8 cellular contexts compared by ENCODE assay signal in the genomic region with DNA sequence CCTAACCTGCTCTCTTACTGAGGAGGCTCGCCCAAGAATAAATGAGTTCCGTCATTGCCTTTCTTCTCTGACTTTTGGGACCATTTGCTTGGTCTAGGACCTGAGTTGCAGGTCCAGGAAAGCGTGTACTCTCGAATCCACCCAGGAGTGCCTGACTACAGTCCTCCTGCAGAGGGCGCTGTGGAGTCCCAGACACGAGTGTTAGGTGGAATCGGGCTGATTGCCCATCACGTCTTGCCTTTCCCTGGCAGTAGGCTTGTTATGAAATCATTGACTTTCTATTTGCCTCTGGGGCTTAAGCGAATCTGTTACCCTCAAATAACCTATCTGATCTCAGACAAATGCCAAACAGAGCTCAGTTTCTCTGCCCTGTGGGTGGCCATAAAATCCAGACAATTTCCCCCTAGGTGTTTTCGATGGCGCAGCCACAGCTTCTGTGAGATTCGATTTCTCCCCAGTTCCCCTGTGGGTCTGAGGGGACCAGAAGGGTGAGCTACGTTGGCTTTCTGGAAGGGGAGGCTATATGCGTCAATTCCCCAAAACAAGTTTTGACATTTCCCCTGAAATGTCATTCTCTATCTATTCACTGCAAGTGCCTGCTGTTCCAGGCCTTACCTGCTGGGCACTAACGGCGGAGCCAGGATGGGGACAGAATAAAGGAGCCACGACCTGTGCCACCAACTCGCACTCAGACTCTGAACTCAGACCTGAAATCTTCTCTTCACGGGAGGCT. TPM values are rescaled to one million over a fixed set of nuclear protein-coding genes. Genes with fewer than 3 reads are reported as not detected.
DNase-seq lines count a peak whose midpoint lies in the region; ATAC-seq and TF ChIP-seq lines count a peak whose summit lies in the region.

A gene with protein sequence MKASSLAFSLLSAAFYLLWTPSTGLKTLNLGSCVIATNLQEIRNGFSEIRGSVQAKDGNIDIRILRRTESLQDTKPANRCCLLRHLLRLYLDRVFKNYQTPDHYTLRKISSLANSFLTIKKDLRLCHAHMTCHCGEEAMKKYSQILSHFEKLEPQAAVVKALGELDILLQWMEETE (plus strand): TSS at position 685 of the 733 bp plus-strand sequence. CDS start 230 bp downstream, outside the sequence.

- peak; percentile 53 for TF ChIP-seq RAD21 in SK-N-SH (IDR thresholded peaks at IDR 0.05; ENCODE audit: low read length)

- H4K20me1 ChIP-seq in KMS-11 (ENCODE audit: insufficient read depth), result no peaks in the 10 kb centered on the region
- no peaks in the 10 kb centered on the region for H4K20me1 ChIP-seq in SK-N-SH (ENCODE audit: insufficient read depth)

- H3K4me1 ChIP-seq in KMS-11 (ENCODE audit: low read depth, poor library complexity, severe bottlenecking) (no peaks in the 10 kb centered on the region), SK-N-SH (ENCODE audit: control insufficient read depth in 1 of 2, insufficient read depth in 2 of 2, low read depth in 1 of 2, low read length in 1 of 2) (no peaks in the 10 kb centered on the region; a peak in 1 of 4 replicates), heart right ventricle (peaks cover 0 to 7% (median 0%) of the 10 kb centered on the region in 9 donors)

- no peak for TF ChIP-seq EP300 in SK-N-SH (IDR thresholded peaks at IDR 0.05; ENCODE audit: borderline replicate concordance in 1 of 2, low read depth in 1 of 2, low read length in 1 of 2)

- no peaks in the 10 kb centered on the region for H3K27me3 ChIP-seq in KMS-11 (ENCODE audit: insufficient read depth, low read depth)
- H3K27me3 ChIP-seq in SK-N-SH (ENCODE audit: insufficient read depth), result peaks cover 5% of the 10 kb centered on the region; the same call in 1 of the 2 replicates
- H3K27me3 ChIP-seq in heart right ventricle, result peaks cover 0 to 22% (median 1%) of the 10 kb centered on the region in 7 donors

- 36% methylated on average over 14 of the region's 19 CpGs for WGBS in SK-N-SH (ENCODE audit: low lambda C conversion rate)
- 53 to 54% methylated on average over 19 of the region's 19 CpGs for WGBS in heart right ventricle, 2 donors

- H3K9me3 Mint-ChIP-seq in activated naive CD4-positive, alpha-beta T cell treated with anti-CD3 and anti-CD28 coated beads, Interleukin-2, amount 50 U/mL, for 72 hours, result no peaks in the 10 kb centered on the region

- ATAC-seq in activated naive CD4-positive, alpha-beta T cell treated with anti-CD3 and anti-CD28 coated beads, Interleukin-2, amount 50 U/mL, for 72 hours, result peak; percentile 89 to 91
- ATAC-seq in heart right ventricle, result peak; percentile 25 to 89 (median 76)
- ATAC-seq in sciatic nerve, result peak; percentile 84
- ATAC-seq in HG02970 (IDR thresholded peaks at IDR 0.05; ENCODE audit: low FRiP score, unreplicated experiment), result no peak

- POLR2A ChIA-PET in SK-N-SH (lab: Yijun Ruan, JAX), result no interaction called here

- H3K9me3 ChIP-seq in SK-N-SH (no peaks in the 10 kb centered on the region), heart right ventricle (no peaks in the 10 kb centered on the region)

- intact Hi-C loops in heart right ventricle (cut with DNase I), result loop anchor here in 7 of 10 donors (1.0 to 10.0 kb wide), 4 partner anchors 46 to 60 kb away; no protein-coding TSS in a partner anchor
- intact Hi-C loops in sciatic nerve (cut with DNase I), result no loop called here

- H3K27ac ChIP-seq in KMS-11 (no peak within 1 kb of the TSS), SK-N-SH (ENCODE audit: low read depth in 2 of 2, low read length in 1 of 2) (no peak within 1 kb of the TSS), heart right ventricle (no peak within 1 kb of the TSS)

- no peaks in the 10 kb centered on the region for H3K9me2 ChIP-seq in SK-N-SH

- H2AFZ ChIP-seq in KMS-11 (ENCODE audit: low read depth), result no peak within 1 kb of the TSS
- H2AFZ ChIP-seq in SK-N-SH (ENCODE audit: low read depth), result no peak within 1 kb of the TSS

- H3K9ac ChIP-seq in KMS-11 (no peak within 1 kb of the TSS), SK-N-SH (no peak within 1 kb of the TSS)

- H3K36me3 ChIP-seq in KMS-11 (ENCODE audit: insufficient read depth) (no peaks in the 10 kb centered on the region), SK-N-SH (replicated peaks in 1 of 2; ENCODE audit: control insufficient read depth in 1 of 2, insufficient read depth in 2 of 2, low read length in 1 of 2) (no peaks in the 10 kb centered on the region), heart right ventricle (no peaks in the 10 kb centered on the region)

- H3K36me3 Mint-ChIP-seq in activated naive CD4-positive, alpha-beta T cell treated with anti-CD3 and anti-CD28 coated beads, Interleukin-2, amount 50 U/mL, for 72 hours, result no peaks in the 10 kb centered on the region

- no peak within 1 kb of the TSS for H3K27ac Mint-ChIP-seq in activated naive CD4-positive, alpha-beta T cell treated with anti-CD3 and anti-CD28 coated beads, Interleukin-2, amount 50 U/mL, for 72 hours

- CTCF ChIA-PET in SK-N-SH (lab: Yijun Ruan, JAX), result interaction anchor here (0.6 to 1.8 kb wide), 20 partner anchors 9 to 130 kb away, joined by 3 to 16 read pairs (median 4); no protein-coding TSS in a partner anchor

- TF ChIP-seq CTCF in KMS-11 (conservative IDR thresholded peaks at IDR 0.05; ENCODE audit: low read depth, low read length), result peak; percentile 89
- peak; percentile 77 for TF ChIP-seq CTCF in SK-N-SH (IDR thresholded peaks at IDR 0.05)
- peak; percentile 49 to 87 (median 70) for TF ChIP-seq CTCF in heart right ventricle (IDR thresholded peaks at IDR 0.05)

- no peaks in the 10 kb centered on the region for H3F3A ChIP-seq in SK-N-SH (replicated peaks; ENCODE audit: insufficient read depth)

- H3K4me2 ChIP-seq in KMS-11, result no peak within 1 kb of the TSS
- H3K4me2 ChIP-seq in SK-N-SH, result no peak within 1 kb of the TSS

- DNase-seq in DMS53 (lab: John Stamatoyannopoulos, UW) (peak; percentile 90), SK-N-SH (peak; percentile 52), heart right ventricle (peak; percentile 66), sciatic nerve (ENCODE audit: low spot score) (peak; percentile 88), T1000 (lab: John Stamatoyannopoulos, UW) (no peak)
- DNase-seq in activated naive CD4-positive, alpha-beta T cell treated with anti-CD3 and anti-CD28 coated beads, Interleukin-2, amount 50 U/mL, for 72 hours (ENCODE audit: low spot score in 2 of 2), result peak; percentile 76 to 96

- H3K4me3 ChIP-seq in KMS-11 (IDR thresholded peaks at IDR 0.05; ENCODE audit: insufficient read depth, low read depth, low read length) (no peak within 1 kb of the TSS), SK-N-SH (ENCODE audit: low read depth in 2 of 2, low read length in 1 of 2) (no peak within 1 kb of the TSS), heart right ventricle (no peak within 1 kb of the TSS)

- H3K79me2 ChIP-seq in KMS-11 (ENCODE audit: insufficient read depth, low read depth) (no peaks in the 10 kb centered on the region), SK-N-SH (ENCODE audit: insufficient read depth) (no peaks in the 10 kb centered on the region)

TF ChIP-seq in SK-N-SH, 30 proteins besides CTCF, POLR2A, EP300 and RAD21:
- TF ChIP-seq GABPA (IDR thresholded peaks at IDR 0.05; ENCODE audit: low read depth) (no peak), JUND (IDR thresholded peaks at IDR 0.05) (no peak), MEF2A (IDR thresholded peaks at IDR 0.05; ENCODE audit: borderline replicate concordance, low read depth) (no peak), NFIC (IDR thresholded peaks at IDR 0.05; ENCODE audit: borderline replicate concordance) (no peak), SIN3A (IDR thresholded peaks at IDR 0.05; ENCODE audit: borderline replicate concordance, low read depth, low read length) (no peak), RFX5 (IDR thresholded peaks at IDR 0.05; ENCODE audit: low read length) (no peak), SMC3 (IDR thresholded peaks at IDR 0.05; ENCODE audit: low read depth, low read length) (peak; percentile 56), FOXJ3 (CRISPR knock-in tag; IDR thresholded peaks at IDR 0.05) (no peak)

RNA-seq across cellular contexts. Expression of the gene that starts here (rescaled TPM):
- polyA plus RNA-seq in SK-N-SH (2012; rRNA removed) (not detected in 2 replicates), heart right ventricle (not detected)
- polyA plus RNA-seq in SK-N-SH (2012; cell fraction: cytosol; rRNA removed), result not detected in 2 replicates
- not detected in 2 replicates for polyA plus RNA-seq in SK-N-SH (2012; cell fraction: nucleus; rRNA removed)
- total RNA-seq in activated naive CD4-positive, alpha-beta T cell treated with anti-CD3 and anti-CD28 coated beads, Interleukin-2, amount 50 U/mL, for 72 hours, result not detected
- total RNA-seq in heart right ventricle (not detected), sciatic nerve (not detected)

Comparison
In these comparisons a context has a peak if more than half of its experiments do, and no peak if none do; other contexts are left out.
1. Peak in DNase-seq in SK-N-SH; RNA of the gene not detected or under 1 TPM.
2. Peak in DNase-seq and ATAC-seq in activated naive CD4-positive, alpha-beta T cell treated with anti-CD3 and anti-CD28 coated beads, Interleukin-2, amount 50 U/mL, for 72 hours; RNA of the gene not detected or under 1 TPM.
3. Peak in DNase-seq and ATAC-seq in heart right ventricle; RNA of the gene not detected or under 1 TPM.
4. Peak in DNase-seq and ATAC-seq in sciatic nerve; RNA of the gene not detected or under 1 TPM.